Comparison of ENCODE assay signal across 33 cellular contexts in genomic region chr16:56852968-56853367, GRCh38. TPM values are rescaled to one million over a fixed set of nuclear protein-coding genes. Genes with fewer than 3 reads are reported as not detected.
"Had no signal": no experiment of that assay in that cellular context is flagged by ENCODE, and none has a peak within 500 bp of the region (broad histone marks: within the 10 kb centered on the region; RNA-seq: fewer than 3 reads in every experiment).

No MANE protein-coding gene starts in this region.

- H3K9ac ChIP-seq: SK-N-SH had no signal

- DNase-seq: activated CD4-positive, alpha-beta T cell treated with anti-CD3 and anti-CD28 coated beads for 36 hours; activated CD4-positive, alpha-beta T cell treated with anti-CD3 and anti-CD28 coated beads, Interleukin-2, amount 10 ng/mL, durations not matched to agents 7 days and 5 days; activated CD4-positive, alpha-beta T cell treated with anti-CD3 and anti-CD28 coated beads, Interleukin-2, amount 50 U/mL, for 48 hours; activated CD8-positive, alpha-beta T cell treated with anti-CD3 and anti-CD28 coated beads, Interleukin-2, amount 10 ng/mL, durations not matched to agents 7 days and 5 days; activated gamma-delta T cell; activated naive CD4-positive, alpha-beta T cell treated with Interleukin-2 at 50 U/mL for 16 hours; activated naive CD8-positive, alpha-beta T cell treated with anti-CD3 and anti-CD28 coated beads, Interleukin-2, amount 10 ng/mL, durations not matched to agents 7 days and 5 days; activated T-cell treated with anti-CD3 and anti-CD28 coated beads, Interleukin-2, amount 50 U/mL, for 24 hours; amygdala; body of pancreas; cerebellar nuclear complex; NCI-H1105; NCI-H1417 treated with DMSO at 0.1 percent for 48 hours; NCI-H187 treated with DMSO at 0.1 percent for 48 hours; NCI-H2081; NCI-H226; NCI-H446 treated with DMSO at 0.1 percent for 48 hours; NCI-H524; SHP77 treated with DMSO at 0.1 percent for 48 hours; SK-N-SH had no signal

- H3K9me3 Mint-ChIP-seq: activated naive CD4-positive, alpha-beta T cell treated with anti-CD3 and anti-CD28 coated beads, Interleukin-2, amount 50 U/mL, for 24 hours; activated T-cell treated with anti-CD3 and anti-CD28 coated beads, Interleukin-2, amount 50 U/mL, for 24 hours; activated T-helper 2 cell treated with anti-CD3 and anti-CD28 coated beads, Interferon-gamma antibody, Interleukin-2, Interleukin-4, amounts not matched to agents 10 μg/mL and 5 μg/mL and 100 μg/mL, durations not matched to agents 14 hours and 24 hours and 36 hours; T-helper 2 cell treated with Interferon-gamma antibody and Interleukin-4, amounts not matched to agents 5 μg/mL and 100 μg/mL, for 36 hours had no signal

- H3K27me3 ChIP-seq: body of pancreas, breast epithelium, SJSA1 had no signal

- FAIRE-seq: astrocyte had no signal

- H3K27me3 Mint-ChIP-seq: activated CD4-positive, alpha-beta T cell treated with anti-CD3 and anti-CD28 coated beads for 36 hours; activated CD4-positive, alpha-beta T cell treated with anti-CD3 and anti-CD28 coated beads, Interleukin-2, amount 10 ng/mL, durations not matched to agents 7 days and 5 days; activated naive CD4-positive, alpha-beta T cell treated with anti-CD3 and anti-CD28 coated beads, Interleukin-2, amount 50 U/mL, for 24 hours; activated naive CD8-positive, alpha-beta T cell treated with anti-CD3 and anti-CD28 coated beads, Interleukin-2, amount 10 ng/mL, durations not matched to agents 7 days and 5 days; activated T-cell treated with anti-CD3 and anti-CD28 coated beads, Interleukin-2, amount 50 U/mL, for 24 hours had no signal

- H3K36me3 Mint-ChIP-seq: activated naive CD4-positive, alpha-beta T cell treated with anti-CD3 and anti-CD28 coated beads, Interleukin-2, amount 50 U/mL, for 24 hours had no signal

- H3K27ac Mint-ChIP-seq: activated CD4-positive, alpha-beta T cell treated with anti-CD3 and anti-CD28 coated beads for 36 hours; activated CD4-positive, alpha-beta T cell treated with anti-CD3 and anti-CD28 coated beads, Interleukin-2, amount 10 ng/mL, durations not matched to agents 7 days and 5 days; activated CD8-positive, alpha-beta T cell treated with anti-CD3 and anti-CD28 coated beads, Interleukin-2, amount 10 ng/mL, durations not matched to agents 7 days and 5 days; activated naive CD4-positive, alpha-beta T cell treated with anti-CD3 and anti-CD28 coated beads, Interleukin-2, amount 50 U/mL, for 24 hours; activated naive CD8-positive, alpha-beta T cell treated with anti-CD3 and anti-CD28 coated beads, Interleukin-2, amount 10 ng/mL, durations not matched to agents 7 days and 5 days; activated T-cell treated with anti-CD3 and anti-CD28 coated beads, Interleukin-2, amount 50 U/mL, for 24 hours; activated T-helper 2 cell treated with anti-CD3 and anti-CD28 coated beads, Interferon-gamma antibody, Interleukin-2, Interleukin-4, amounts not matched to agents 10 μg/mL and 5 μg/mL and 100 μg/mL, durations not matched to agents 14 hours and 24 hours and 36 hours; T-helper 1 cell treated with Interleukin-12 subunit alpha and Interleukin-12 subunit beta and Interleukin-4 antibody, amounts not matched to agents 30 μg/mL and 1 μg/mL, for 36 hours; T-helper 2 cell treated with Interferon-gamma antibody and Interleukin-4, amounts not matched to agents 5 μg/mL and 100 μg/mL, for 36 hours; WTC11 had no signal

- ATAC-seq: activated CD4-positive, alpha-beta T cell treated with anti-CD3 and anti-CD28 coated beads for 36 hours; activated CD4-positive, CD25-positive, alpha-beta regulatory T cell treated with anti-CD3 and anti-CD28 coated beads, Interleukin-2, amount 50 U/mL, for 24 hours; activated CD8-positive, alpha-beta T cell treated with anti-CD3 and anti-CD28 coated beads, Interleukin-2, amount 10 ng/mL, durations not matched to agents 7 days and 5 days; body of pancreas; Panc1 had no signal

- H3K4me3 ChIP-seq: body of pancreas, breast epithelium, SJSA1 had no signal

- H3K4me3 Mint-ChIP-seq: activated CD4-positive, alpha-beta T cell treated with anti-CD3 and anti-CD28 coated beads for 36 hours; activated CD4-positive, alpha-beta T cell treated with anti-CD3 and anti-CD28 coated beads, Interleukin-2, amount 10 ng/mL, durations not matched to agents 7 days and 5 days; activated CD8-positive, alpha-beta T cell treated with anti-CD3 and anti-CD28 coated beads, Interleukin-2, amount 10 ng/mL, durations not matched to agents 7 days and 5 days; activated naive CD4-positive, alpha-beta T cell treated with anti-CD3 and anti-CD28 coated beads, Interleukin-2, amount 50 U/mL, for 24 hours; activated naive CD8-positive, alpha-beta T cell treated with anti-CD3 and anti-CD28 coated beads, Interleukin-2, amount 10 ng/mL, durations not matched to agents 7 days and 5 days; activated T-cell treated with anti-CD3 and anti-CD28 coated beads, Interleukin-2, amount 50 U/mL, for 24 hours; T-helper 1 cell treated with Interleukin-12 subunit alpha and Interleukin-12 subunit beta and Interleukin-4 antibody, amounts not matched to agents 30 μg/mL and 1 μg/mL, for 36 hours; T-helper 2 cell treated with Interferon-gamma antibody and Interleukin-4, amounts not matched to agents 5 μg/mL and 100 μg/mL, for 36 hours; WTC11 had no signal

- H3K9me3 ChIP-seq: body of pancreas, breast epithelium, SJSA1, SK-N-SH had no signal

- H3K36me3 ChIP-seq: breast epithelium, SJSA1 had no signal

- H3K27ac ChIP-seq: breast epithelium, SJSA1 had no signal

RNA-seq across cellular contexts. Expression of gene SLC12A3, which starts 12.0 kb away (rescaled TPM):
- total RNA-seq: activated CD4-positive, alpha-beta T cell treated with anti-CD3 and anti-CD28 coated beads for 36 hours; activated CD4-positive, alpha-beta T cell treated with anti-CD3 and anti-CD28 coated beads, Interleukin-2, amount 10 ng/mL, durations not matched to agents 7 days and 5 days; activated CD8-positive, alpha-beta T cell treated with anti-CD3 and anti-CD28 coated beads, Interleukin-2, amount 10 ng/mL, durations not matched to agents 7 days and 5 days; activated naive CD8-positive, alpha-beta T cell treated with anti-CD3 and anti-CD28 coated beads, Interleukin-2, amount 10 ng/mL, durations not matched to agents 7 days and 5 days; activated T-helper 2 cell treated with anti-CD3 and anti-CD28 coated beads, Interferon-gamma antibody, Interleukin-2, Interleukin-4, amounts not matched to agents 10 μg/mL and 5 μg/mL and 100 μg/mL, durations not matched to agents 14 hours and 24 hours and 36 hours; body of pancreas; breast epithelium; cardiac septum; MCF 10A; RPMI7951; SJSA1; WTC11 had no signal
- polyA plus RNA-seq: SK-N-SH had no signal
